Comparison of ENCODE assay signal across 8 cellular contexts in the genomic region with DNA sequence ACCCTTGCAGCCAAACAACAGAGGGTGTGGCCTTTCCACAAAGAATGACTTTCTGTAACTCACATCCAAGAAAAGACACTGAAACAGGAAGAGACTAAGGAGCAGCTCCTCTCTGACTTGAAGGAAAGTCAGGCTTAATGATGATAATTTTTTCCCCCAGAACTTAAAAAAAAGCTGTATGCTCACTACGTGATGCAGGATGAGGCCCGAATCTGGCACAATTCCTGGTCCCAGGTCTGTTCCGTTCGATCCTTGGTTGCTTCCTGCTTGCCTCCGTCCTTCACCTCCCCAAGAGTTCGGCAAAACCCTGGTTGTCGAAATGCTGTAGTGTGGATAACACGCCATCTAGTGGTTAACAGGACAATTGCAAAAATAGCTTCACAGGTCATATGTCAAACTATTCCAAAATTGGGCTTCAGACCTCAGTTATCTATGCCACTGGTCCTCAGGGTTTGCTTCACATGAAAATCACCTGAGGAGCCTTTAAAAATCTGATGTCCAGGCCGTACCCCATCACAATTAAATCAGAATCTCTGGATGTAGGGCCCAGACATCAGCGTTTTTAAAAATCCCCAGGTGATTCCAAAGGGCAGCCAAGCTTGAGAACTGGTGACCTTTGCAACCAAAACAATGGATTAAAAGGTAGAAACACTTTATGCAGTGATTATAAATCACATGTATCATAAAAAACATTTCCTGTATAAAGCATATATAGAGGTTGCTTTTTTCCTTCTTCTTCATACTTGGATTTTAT. TPM values are rescaled to one million over a fixed set of nuclear protein-coding genes. Genes with fewer than 3 reads are reported as not detected.
A peak's percentile ranks its signal among the peaks of the same experiment; 100 is the strongest.
DNase-seq lines count a peak whose midpoint lies in the region; ATAC-seq and TF ChIP-seq lines count a peak whose summit lies in the region.

No MANE protein-coding gene starts in this region.

- peak overlapping the region; percentile 67 for H3K27ac ChIP-seq in DND-41 (ENCODE audit: low read length)
- peak overlapping the region in 1 of 4 donors; percentile 45 for H3K27ac ChIP-seq in upper lobe of left lung

- peak overlapping the region; percentile 68 for H2AFZ ChIP-seq in DND-41 (ENCODE audit: low read depth, low read length)

- no peaks in the 10 kb centered on the region for H3K36me3 Mint-ChIP-seq in activated T-cell treated with anti-CD3 and anti-CD28 coated beads, Interleukin-2, amount 50 U/mL, for 4 hours (ENCODE audit: insufficient read depth)
- no peaks in the 10 kb centered on the region for H3K36me3 Mint-ChIP-seq in nephron (ENCODE audit: low read depth)

- H3K4me1 ChIP-seq in DND-41 (ENCODE audit: insufficient read depth, low read length), result peaks cover 11% of the 10 kb centered on the region
- peaks cover 0 to 4% (median 0%) of the 10 kb centered on the region in 4 donors for H3K4me1 ChIP-seq in upper lobe of left lung

- no peaks in the 10 kb centered on the region; the same call in 1 of the 2 replicates for H3K79me2 ChIP-seq in DND-41 (ENCODE audit: insufficient read depth, low read length)

- H3K4me1 Mint-ChIP-seq in activated T-cell treated with anti-CD3 and anti-CD28 coated beads, Interleukin-2, amount 50 U/mL, for 4 hours (ENCODE audit: low read depth), result peaks cover 7% of the 10 kb centered on the region
- H3K4me1 Mint-ChIP-seq in nephron, result peaks cover 5% of the 10 kb centered on the region

- no peak for TF ChIP-seq POLR2A in upper lobe of left lung (IDR thresholded peaks at IDR 0.05)

- no peaks in the 10 kb centered on the region for H3K9me3 ChIP-seq in DND-41 (ENCODE audit: insufficient read depth, low read length, severe bottlenecking)
- no peaks in the 10 kb centered on the region for H3K9me3 ChIP-seq in upper lobe of left lung

- peak overlapping the region in 2 of 3 experiments; percentile 34 to 40 for H3K27ac Mint-ChIP-seq in nephron

- H3K4me3 ChIP-seq in DND-41 (ENCODE audit: low read depth in 1 of 2, low read length in 2 of 2) (peak overlapping the region; percentile 13 to 56; a peak in 3 of 4 replicates), fibroblast of pulmonary artery (replicated peaks; ENCODE audit: low read depth, low read length) (peak overlapping the region; percentile 35), upper lobe of left lung (peak overlapping the region in 2 of 4 donors; percentile 39 to 41)

- peak overlapping the region; percentile 64 for H3K4me2 ChIP-seq in DND-41 (ENCODE audit: insufficient read depth, low read length)

- H3K4me3 Mint-ChIP-seq in activated T-cell treated with anti-CD3 and anti-CD28 coated beads, Interleukin-2, amount 50 U/mL, for 4 hours, result peak overlapping the region; percentile 73
- H3K4me3 Mint-ChIP-seq in nephron, result peak overlapping the region; percentile 59 to 73 (median 72)

- peak; percentile 71 for DNase-seq in DND-41
- DNase-seq in HT-29 (ENCODE audit: low spot score), result peak; percentile 86
- peak; percentile 55 to 76 for DNase-seq in NOMO-1 (lab: John Stamatoyannopoulos, UW; ENCODE audit: unreplicated experiment in 2 of 2)
- peak; percentile 17 for DNase-seq in activated T-cell treated with anti-CD3 and anti-CD28 coated beads, Interleukin-2, amount 50 U/mL, for 4 hours
- DNase-seq in fibroblast of pulmonary artery (ENCODE audit: low read depth), result peak; percentile 87
- DNase-seq in upper lobe of left lung, result peak in 1 of 2 donors; percentile 50

- peaks cover 13% of the 10 kb centered on the region for H3K27me3 Mint-ChIP-seq in activated T-cell treated with anti-CD3 and anti-CD28 coated beads, Interleukin-2, amount 50 U/mL, for 4 hours (ENCODE audit: low read depth)
- peaks cover 19% of the 10 kb centered on the region for H3K27me3 Mint-ChIP-seq in nephron (ENCODE audit: low read depth)

- H3K9ac ChIP-seq in DND-41 (ENCODE audit: low read depth, low read length), result peak overlapping the region; percentile 55

- WGBS in upper lobe of left lung, 2 donors, result 6 to 8% methylated on average over 10 of the region's 10 CpGs

- no peak for TF ChIP-seq EP300 in upper lobe of left lung (IDR thresholded peaks at IDR 0.05)

- peak; percentile 94 for TF ChIP-seq CTCF in DND-41 (IDR thresholded peaks at IDR 0.05; ENCODE audit: borderline replicate concordance, extremely low read depth, low read length, poor library complexity, severe bottlenecking)
- peak; percentile 91 for TF ChIP-seq CTCF in fibroblast of pulmonary artery (IDR thresholded peaks at IDR 0.05; ENCODE audit: low read length, missing control alignments)
- peak; percentile 84 to 90 (median 88) for TF ChIP-seq CTCF in nephron (IDR thresholded peaks at IDR 0.05; ENCODE audit: unreplicated experiment in 3 of 3)
- TF ChIP-seq CTCF in upper lobe of left lung (IDR thresholded peaks at IDR 0.05), result peak; percentile 78 to 86 (median 84)

- H3K27me3 ChIP-seq in DND-41 (ENCODE audit: insufficient read depth, low read length, poor library complexity), result no peaks in the 10 kb centered on the region
- no peaks in the 10 kb centered on the region for H3K27me3 ChIP-seq in upper lobe of left lung

- ATAC-seq in DND-41 (ENCODE audit: insufficient read depth, low read depth), result peak; percentile 91
- ATAC-seq in GM21447 (IDR thresholded peaks at IDR 0.05; ENCODE audit: unreplicated experiment), result peak; percentile 83
- peak; percentile 66 to 82 for ATAC-seq in activated T-cell treated with anti-CD3 and anti-CD28 coated beads, Interleukin-2, amount 50 U/mL, for 4 hours
- peak; percentile 81 to 95 for ATAC-seq in upper lobe of left lung (ENCODE audit: low FRiP score in 2 of 2)

- no peaks in the 10 kb centered on the region for H3K9me3 Mint-ChIP-seq in activated T-cell treated with anti-CD3 and anti-CD28 coated beads, Interleukin-2, amount 50 U/mL, for 4 hours
- H3K9me3 Mint-ChIP-seq in nephron, result no peaks in the 10 kb centered on the region

- H4K20me1 ChIP-seq in DND-41 (ENCODE audit: insufficient read depth, low read length), result no peaks in the 10 kb centered on the region

- no peaks in the 10 kb centered on the region for H3K36me3 ChIP-seq in DND-41 (ENCODE audit: insufficient read depth, low read length)
- H3K36me3 ChIP-seq in upper lobe of left lung, result no peaks in the 10 kb centered on the region

RNA-seq across cellular contexts. Expression of a gene that starts 28.1 kb away (rescaled TPM):
- total RNA-seq in HT-29 (2014; rRNA removed; shearing (Covaris generic)), result not detected in 2 replicates
- total RNA-seq in activated T-cell treated with anti-CD3 and anti-CD28 coated beads, Interleukin-2, amount 50 U/mL, for 4 hours, result under 1 TPM; 0.42 to 0.60 (median 0.53) TPM
- 10 to 100 TPM in 5 of 6 donors, 1 to 10 TPM in 1; 8.2 to 50.1 (median 19.1) TPM for total RNA-seq in upper lobe of left lung
